In the genomic region with DNA sequence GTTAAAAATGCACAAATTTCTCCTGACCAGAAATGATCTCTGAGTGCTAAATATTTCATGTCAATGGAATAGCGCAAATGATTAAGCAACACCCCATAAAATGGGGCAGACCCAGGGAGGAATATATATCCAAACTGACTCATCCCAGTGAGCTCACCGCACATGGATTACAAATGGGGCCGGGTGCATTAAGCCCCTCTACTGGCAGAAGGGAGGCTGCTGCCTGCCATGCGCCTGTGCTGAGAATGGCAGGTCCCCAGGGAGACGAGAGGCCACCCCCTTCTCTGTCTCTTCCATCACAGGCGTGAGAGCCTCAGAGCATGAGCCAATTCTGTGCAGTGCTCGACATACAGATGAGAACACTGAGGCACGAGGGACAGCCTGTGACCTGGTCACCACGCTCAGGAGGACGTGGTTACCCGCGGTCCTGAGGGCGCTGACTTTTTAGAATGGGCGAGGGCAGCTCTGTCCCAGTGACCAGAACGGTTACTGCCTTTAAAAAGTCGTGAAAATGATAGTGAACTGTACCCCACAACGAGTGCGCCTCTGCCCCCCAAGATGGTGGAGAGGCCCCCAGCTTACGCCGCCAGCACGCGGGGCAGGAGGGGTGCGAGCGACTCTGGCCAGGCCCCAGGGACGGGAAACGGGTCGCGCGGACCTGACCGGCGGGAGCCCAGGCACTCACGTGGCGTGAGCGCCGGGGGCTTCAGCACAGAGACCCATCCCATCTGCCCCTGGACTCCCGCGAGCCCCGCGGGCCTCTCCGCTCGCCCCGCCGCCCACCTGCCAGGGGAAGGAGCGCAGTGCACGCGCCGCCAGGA, we compare ENCODE assay signal across 8 cellular contexts.
A peak's percentile ranks its signal among the peaks of the same experiment; 100 is the strongest.
DNase-seq lines count a peak whose midpoint lies in the region; ATAC-seq and TF ChIP-seq lines count a peak whose summit lies in the region.
"Not testable (repeated sequence)": the region's sequence is repeated elsewhere in the genome, so short reads cannot be mapped to it uniquely, and the experiment has no call there.

No MANE protein-coding gene starts in this region.

- not testable (repeated sequence) for H3K9me3 Mint-ChIP-seq in activated naive CD4-positive, alpha-beta T cell treated with anti-CD3 and anti-CD28 coated beads, Interleukin-2, amount 50 U/mL, for 24 hours

- not testable (repeated sequence) for H3K36me3 ChIP-seq in HUES6 (ENCODE audit: control insufficient read depth, insufficient read depth, low read length); lung (ENCODE audit: control insufficient read depth in 2 of 2, insufficient read depth in 2 of 2, low read length in 2 of 2); skeletal muscle satellite cell (ENCODE audit: insufficient read depth, low read length)

- not testable (repeated sequence) for H3K27me3 Mint-ChIP-seq in activated naive CD4-positive, alpha-beta T cell treated with anti-CD3 and anti-CD28 coated beads, Interleukin-2, amount 50 U/mL, for 24 hours

- peak overlapping the region; percentile 69 for H3K4me3 ChIP-seq in AG10803 (ENCODE audit: low read length)
- H3K4me3 ChIP-seq in HUES6 (ENCODE audit: low read depth, low read length) = peak overlapping the region; percentile 76
- peak overlapping the region; percentile 58 for H3K4me3 ChIP-seq in lung
- peak overlapping the region; percentile 89 for H3K4me3 ChIP-seq in skeletal muscle satellite cell (ENCODE audit: low read length)

- H3K4me3 Mint-ChIP-seq in activated naive CD4-positive, alpha-beta T cell treated with anti-CD3 and anti-CD28 coated beads, Interleukin-2, amount 50 U/mL, for 24 hours = peak overlapping the region; percentile 89

- H3K27me3 ChIP-seq in HUES6 (ENCODE audit: control insufficient read depth, insufficient read depth, low read length); lung (ENCODE audit: control insufficient read depth, insufficient read depth); skeletal muscle satellite cell (ENCODE audit: control insufficient read depth, insufficient read depth, low read length): not testable (repeated sequence)

- peak overlapping the region; percentile 83 for H3K27ac Mint-ChIP-seq in activated naive CD4-positive, alpha-beta T cell treated with anti-CD3 and anti-CD28 coated beads, Interleukin-2, amount 50 U/mL, for 24 hours

- H3K4me1 Mint-ChIP-seq in activated naive CD4-positive, alpha-beta T cell treated with anti-CD3 and anti-CD28 coated beads, Interleukin-2, amount 50 U/mL, for 24 hours = peaks cover 25% of the 10 kb centered on the region

- H3K9ac ChIP-seq in HUES6 (ENCODE audit: low read length) (peak overlapping the region; percentile 85), skeletal muscle satellite cell (ENCODE audit: low read depth, low read length) (peak overlapping the region; percentile 90)

- H3K4me2 ChIP-seq in skeletal muscle satellite cell (ENCODE audit: low read length) = peak overlapping the region; percentile 97

- H3K36me3 Mint-ChIP-seq in activated naive CD4-positive, alpha-beta T cell treated with anti-CD3 and anti-CD28 coated beads, Interleukin-2, amount 50 U/mL, for 24 hours = not testable (repeated sequence)

- ATAC-seq in GM19328 (IDR thresholded peaks at IDR 0.05; ENCODE audit: unreplicated experiment) (peak; percentile 23), esophagus mucosa (peak; percentile 10)
- not testable (repeated sequence) for ATAC-seq in lung (ENCODE audit: insufficient read depth, low FRiP score)

- not testable (repeated sequence) for H3K9me3 ChIP-seq in HUES6 (ENCODE audit: control insufficient read depth, insufficient read depth, low read depth, low read length); lung (ENCODE audit: control insufficient read depth in 2 of 2, insufficient read depth in 1 of 2, low read length in 1 of 2); skeletal muscle satellite cell (replicated peaks; ENCODE audit: low read length)

- 3 to 5% methylated on average over 36 to 46 of the region's 47 CpGs for WGBS in lung, 2 donors

- TF ChIP-seq CTCF in AG10803 (conservative IDR thresholded peaks at IDR 0.05; ENCODE audit: low read length); lung (IDR thresholded peaks at IDR 0.05; ENCODE audit: control extremely low read depth, extremely low read depth): not testable (repeated sequence)

- H3K27ac ChIP-seq in HUES6 (ENCODE audit: low read depth, low read length) (peak overlapping the region; percentile 75; the same call in 1 of the 2 replicates), lung (ENCODE audit: low read depth in 1 of 2, low read length in 1 of 2) (peak overlapping the region; percentile 59 to 67)

- peak; percentile 70 for DNase-seq in AG10803 (ENCODE audit: low read depth)
- DNase-seq in RPMI7951 (ENCODE audit: low read depth) = peak; percentile 63
- not testable (repeated sequence) for DNase-seq in lung (ENCODE audit: low spot score)

- not testable (repeated sequence) for H3K4me1 ChIP-seq in HUES6 (ENCODE audit: control insufficient read depth, insufficient read depth, low read length); lung (ENCODE audit: control insufficient read depth in 2 of 2, insufficient read depth in 2 of 2, low read length in 2 of 2); skeletal muscle satellite cell (ENCODE audit: control insufficient read depth, insufficient read depth, low read length)
